ENCODE assay signal across 1 cellular context in the genomic region with DNA sequence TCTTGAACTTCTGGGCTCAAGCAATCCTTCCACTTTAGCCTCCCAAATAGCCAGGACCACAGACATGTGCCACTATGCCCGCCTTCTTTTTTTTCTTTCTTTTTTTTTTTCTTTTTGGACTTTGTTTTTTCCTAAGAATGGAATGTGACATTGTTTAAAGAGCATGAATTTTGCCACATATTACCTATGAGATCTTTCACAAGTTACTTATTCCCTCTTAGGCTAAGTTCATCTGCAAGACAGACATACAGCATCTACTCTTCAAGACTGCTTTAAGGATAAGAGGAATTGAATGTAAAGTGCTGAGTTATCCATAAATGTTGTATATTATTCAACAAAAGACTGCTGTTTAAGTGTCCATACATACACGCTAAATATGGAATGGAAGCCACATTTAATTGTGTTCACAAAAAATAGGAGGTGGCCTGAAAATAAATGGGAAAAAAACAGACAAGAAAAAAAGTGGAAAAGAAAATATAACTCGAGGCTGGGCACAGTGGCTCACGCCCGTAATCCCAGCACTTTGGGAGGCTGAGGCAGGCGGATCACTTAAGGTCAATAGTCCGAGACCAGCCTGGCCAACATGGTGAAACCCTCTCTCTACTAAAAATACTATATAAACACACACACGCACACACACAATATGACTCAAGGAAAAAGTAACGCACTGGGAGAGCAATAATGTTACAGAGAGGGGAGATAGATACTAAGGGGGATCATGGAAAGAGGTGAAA.
TF ChIP-seq lines count a peak whose summit lies in the region.

No MANE protein-coding gene starts in this region.

TF ChIP-seq in HepG2, 621 proteins besides CTCF, POLR2A, EP300 and RAD21 (continued from another document and continues in another):
- TF ChIP-seq, protein P1, sequence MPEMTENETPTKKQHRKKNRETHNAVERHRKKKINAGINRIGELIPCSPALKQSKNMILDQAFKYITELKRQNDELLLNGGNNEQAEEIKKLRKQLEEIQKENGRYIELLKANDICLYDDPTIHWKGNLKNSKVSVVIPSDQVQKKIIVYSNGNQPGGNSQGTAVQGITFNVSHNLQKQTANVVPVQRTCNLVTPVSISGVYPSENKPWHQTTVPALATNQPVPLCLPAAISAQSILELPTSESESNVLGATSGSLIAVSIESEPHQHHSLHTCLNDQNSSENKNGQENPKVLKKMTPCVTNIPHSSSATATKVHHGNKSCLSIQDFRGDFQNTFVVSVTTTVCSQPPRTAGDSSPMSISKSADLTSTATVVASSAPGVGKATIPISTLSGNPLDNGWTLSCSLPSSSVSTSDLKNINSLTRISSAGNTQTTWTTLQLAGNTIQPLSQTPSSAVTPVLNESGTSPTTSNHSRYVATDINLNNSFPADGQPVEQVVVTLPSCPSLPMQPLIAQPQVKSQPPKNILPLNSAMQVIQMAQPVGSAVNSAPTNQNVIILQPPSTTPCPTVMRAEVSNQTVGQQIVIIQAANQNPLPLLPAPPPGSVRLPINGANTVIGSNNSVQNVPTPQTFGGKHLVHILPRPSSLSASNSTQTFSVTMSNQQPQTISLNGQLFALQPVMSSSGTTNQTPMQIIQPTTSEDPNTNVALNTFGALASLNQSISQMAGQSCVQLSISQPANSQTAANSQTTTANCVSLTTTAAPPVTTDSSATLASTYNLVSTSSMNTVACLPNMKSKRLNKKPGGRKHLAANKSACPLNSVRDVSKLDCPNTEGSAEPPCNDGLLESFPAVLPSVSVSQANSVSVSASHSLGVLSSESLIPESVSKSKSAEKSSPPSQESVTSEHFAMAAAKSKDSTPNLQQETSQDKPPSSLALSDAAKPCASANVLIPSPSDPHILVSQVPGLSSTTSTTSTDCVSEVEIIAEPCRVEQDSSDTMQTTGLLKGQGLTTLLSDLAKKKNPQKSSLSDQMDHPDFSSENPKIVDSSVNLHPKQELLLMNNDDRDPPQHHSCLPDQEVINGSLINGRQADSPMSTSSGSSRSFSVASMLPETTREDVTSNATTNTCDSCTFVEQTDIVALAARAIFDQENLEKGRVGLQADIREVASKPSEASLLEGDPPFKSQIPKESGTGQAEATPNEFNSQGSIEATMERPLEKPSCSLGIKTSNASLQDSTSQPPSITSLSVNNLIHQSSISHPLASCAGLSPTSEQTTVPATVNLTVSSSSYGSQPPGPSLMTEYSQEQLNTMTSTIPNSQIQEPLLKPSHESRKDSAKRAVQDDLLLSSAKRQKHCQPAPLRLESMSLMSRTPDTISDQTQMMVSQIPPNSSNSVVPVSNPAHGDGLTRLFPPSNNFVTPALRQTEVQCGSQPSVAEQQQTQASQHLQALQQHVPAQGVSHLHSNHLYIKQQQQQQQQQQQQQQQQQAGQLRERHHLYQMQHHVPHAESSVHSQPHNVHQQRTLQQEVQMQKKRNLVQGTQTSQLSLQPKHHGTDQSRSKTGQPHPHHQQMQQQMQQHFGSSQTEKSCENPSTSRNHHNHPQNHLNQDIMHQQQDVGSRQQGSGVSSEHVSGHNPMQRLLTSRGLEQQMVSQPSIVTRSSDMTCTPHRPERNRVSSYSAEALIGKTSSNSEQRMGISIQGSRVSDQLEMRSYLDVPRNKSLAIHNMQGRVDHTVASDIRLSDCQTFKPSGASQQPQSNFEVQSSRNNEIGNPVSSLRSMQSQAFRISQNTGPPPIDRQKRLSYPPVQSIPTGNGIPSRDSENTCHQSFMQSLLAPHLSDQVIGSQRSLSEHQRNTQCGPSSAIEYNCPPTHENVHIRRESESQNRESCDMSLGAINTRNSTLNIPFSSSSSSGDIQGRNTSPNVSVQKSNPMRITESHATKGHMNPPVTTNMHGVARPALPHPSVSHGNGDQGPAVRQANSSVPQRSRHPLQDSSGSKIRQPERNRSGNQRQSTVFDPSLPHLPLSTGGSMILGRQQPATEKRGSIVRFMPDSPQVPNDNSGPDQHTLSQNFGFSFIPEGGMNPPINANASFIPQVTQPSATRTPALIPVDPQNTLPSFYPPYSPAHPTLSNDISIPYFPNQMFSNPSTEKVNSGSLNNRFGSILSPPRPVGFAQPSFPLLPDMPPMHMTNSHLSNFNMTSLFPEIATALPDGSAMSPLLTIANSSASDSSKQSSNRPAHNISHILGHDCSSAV (CRISPR knock-in tag; IDR thresholded peaks at IDR 0.05; ENCODE audit: borderline replicate concordance), result 0 out of 2 replicates have a peak, but pooled peaks have one; percentile 50
- TF ChIP-seq ZFP37 (CRISPR knock-in tag; IDR thresholded peaks at IDR 0.05; ENCODE audit: borderline replicate concordance), result no peak
- TF ChIP-seq TOE1 (CRISPR knock-in tag; IDR thresholded peaks at IDR 0.05), result no peak
- TF ChIP-seq EHMT2 (IDR thresholded peaks at IDR 0.05; ENCODE audit: borderline replicate concordance, low read depth, low read length), result no peak; the same call in 1 of the 2 replicates
- TF ChIP-seq POLR2G (IDR thresholded peaks at IDR 0.05; ENCODE audit: low read depth, low read length), result no peak
- no peak for TF ChIP-seq REPIN1 (CRISPR knock-in tag; IDR thresholded peaks at IDR 0.05; ENCODE audit: borderline replicate concordance, low read depth)
- no peak for TF ChIP-seq ZNF543 (CRISPR knock-in tag; IDR thresholded peaks at IDR 0.05)
- TF ChIP-seq ZNF7 (CRISPR knock-in tag; IDR thresholded peaks at IDR 0.05), result no peak
- TF ChIP-seq SMAD9 (CRISPR knock-in tag; IDR thresholded peaks at IDR 0.05), result no peak
- no peak for TF ChIP-seq TRIM24 (CRISPR knock-in tag; IDR thresholded peaks at IDR 0.05)
- TF ChIP-seq ZMYM2 (CRISPR knock-in tag; IDR thresholded peaks at IDR 0.05), result no peak
- no peak; the same call in 1 of the 2 replicates for TF ChIP-seq ZNF556 (CRISPR knock-in tag; IDR thresholded peaks at IDR 0.05; ENCODE audit: borderline replicate concordance)
- no peak for TF ChIP-seq MLLT10 (CRISPR knock-in tag; IDR thresholded peaks at IDR 0.05)
- no peak for TF ChIP-seq CEBPB (IDR thresholded peaks at IDR 0.05; ENCODE audit: borderline replicate concordance, low read depth, low read length)
- no peak for TF ChIP-seq ATRX (CRISPR knock-in tag; IDR thresholded peaks at IDR 0.05; ENCODE audit: borderline replicate concordance)
- no peak for TF ChIP-seq ZNF44 (CRISPR knock-in tag; IDR thresholded peaks at IDR 0.05)
- TF ChIP-seq, protein P2, sequence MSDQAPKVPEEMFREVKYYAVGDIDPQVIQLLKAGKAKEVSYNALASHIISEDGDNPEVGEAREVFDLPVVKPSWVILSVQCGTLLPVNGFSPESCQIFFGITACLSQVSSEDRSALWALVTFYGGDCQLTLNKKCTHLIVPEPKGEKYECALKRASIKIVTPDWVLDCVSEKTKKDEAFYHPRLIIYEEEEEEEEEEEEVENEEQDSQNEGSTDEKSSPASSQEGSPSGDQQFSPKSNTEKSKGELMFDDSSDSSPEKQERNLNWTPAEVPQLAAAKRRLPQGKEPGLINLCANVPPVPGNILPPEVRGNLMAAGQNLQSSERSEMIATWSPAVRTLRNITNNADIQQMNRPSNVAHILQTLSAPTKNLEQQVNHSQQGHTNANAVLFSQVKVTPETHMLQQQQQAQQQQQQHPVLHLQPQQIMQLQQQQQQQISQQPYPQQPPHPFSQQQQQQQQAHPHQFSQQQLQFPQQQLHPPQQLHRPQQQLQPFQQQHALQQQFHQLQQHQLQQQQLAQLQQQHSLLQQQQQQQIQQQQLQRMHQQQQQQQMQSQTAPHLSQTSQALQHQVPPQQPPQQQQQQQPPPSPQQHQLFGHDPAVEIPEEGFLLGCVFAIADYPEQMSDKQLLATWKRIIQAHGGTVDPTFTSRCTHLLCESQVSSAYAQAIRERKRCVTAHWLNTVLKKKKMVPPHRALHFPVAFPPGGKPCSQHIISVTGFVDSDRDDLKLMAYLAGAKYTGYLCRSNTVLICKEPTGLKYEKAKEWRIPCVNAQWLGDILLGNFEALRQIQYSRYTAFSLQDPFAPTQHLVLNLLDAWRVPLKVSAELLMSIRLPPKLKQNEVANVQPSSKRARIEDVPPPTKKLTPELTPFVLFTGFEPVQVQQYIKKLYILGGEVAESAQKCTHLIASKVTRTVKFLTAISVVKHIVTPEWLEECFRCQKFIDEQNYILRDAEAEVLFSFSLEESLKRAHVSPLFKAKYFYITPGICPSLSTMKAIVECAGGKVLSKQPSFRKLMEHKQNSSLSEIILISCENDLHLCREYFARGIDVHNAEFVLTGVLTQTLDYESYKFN (CRISPR knock-in tag; conservative IDR thresholded peaks at IDR 0.05), result peak; percentile 67
- TF ChIP-seq ZSCAN9 (CRISPR knock-in tag; IDR thresholded peaks at IDR 0.05; ENCODE audit: borderline replicate concordance), result no peak
- TF ChIP-seq ZNF572 (CRISPR knock-in tag; IDR thresholded peaks at IDR 0.05), result no peak
- no peak for TF ChIP-seq JUND (CRISPR knock-in tag; IDR thresholded peaks at IDR 0.05)
- TF ChIP-seq RFX1 (IDR thresholded peaks at IDR 0.05), result no peak
- no peak for TF ChIP-seq STAG1 (CRISPR knock-in tag; IDR thresholded peaks at IDR 0.05)
- TF ChIP-seq KDM6A (CRISPR knock-in tag; IDR thresholded peaks at IDR 0.05; ENCODE audit: low read depth), result peak; percentile 39; the same call in 1 of the 2 replicates
- TF ChIP-seq CBFB (CRISPR knock-in tag; IDR thresholded peaks at IDR 0.05), result no peak
- TF ChIP-seq ZSCAN12 (CRISPR knock-in tag; IDR thresholded peaks at IDR 0.05), result no peak
- TF ChIP-seq ZNF431 (CRISPR knock-in tag; IDR thresholded peaks at IDR 0.05; ENCODE audit: borderline replicate concordance, low read depth), result no peak
- no peak for TF ChIP-seq ZNF674 (CRISPR knock-in tag; IDR thresholded peaks at IDR 0.05; ENCODE audit: low read depth)
- TF ChIP-seq ZNF558 (CRISPR knock-in tag; IDR thresholded peaks at IDR 0.05; ENCODE audit: borderline replicate concordance), result no peak
- TF ChIP-seq, protein P3, sequence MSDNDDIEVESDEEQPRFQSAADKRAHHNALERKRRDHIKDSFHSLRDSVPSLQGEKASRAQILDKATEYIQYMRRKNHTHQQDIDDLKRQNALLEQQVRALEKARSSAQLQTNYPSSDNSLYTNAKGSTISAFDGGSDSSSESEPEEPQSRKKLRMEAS (IDR thresholded peaks at IDR 0.05), result no peak; the same call in 1 of the 2 replicates
- no peak for TF ChIP-seq ZNF205 (CRISPR knock-in tag; IDR thresholded peaks at IDR 0.05)
- TF ChIP-seq, protein P4, sequence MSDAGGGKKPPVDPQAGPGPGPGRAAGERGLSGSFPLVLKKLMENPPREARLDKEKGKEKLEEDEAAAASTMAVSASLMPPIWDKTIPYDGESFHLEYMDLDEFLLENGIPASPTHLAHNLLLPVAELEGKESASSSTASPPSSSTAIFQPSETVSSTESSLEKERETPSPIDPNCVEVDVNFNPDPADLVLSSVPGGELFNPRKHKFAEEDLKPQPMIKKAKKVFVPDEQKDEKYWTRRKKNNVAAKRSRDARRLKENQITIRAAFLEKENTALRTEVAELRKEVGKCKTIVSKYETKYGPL (CRISPR knock-in tag; IDR thresholded peaks at IDR 0.05), result no peak
- peak; percentile 62; the same call in 1 of the 2 replicates for TF ChIP-seq ZNF614 (CRISPR knock-in tag; IDR thresholded peaks at IDR 0.05; ENCODE audit: borderline replicate concordance)
- TF ChIP-seq ZNF678 (CRISPR knock-in tag; IDR thresholded peaks at IDR 0.05), result no peak
- TF ChIP-seq, protein P5, sequence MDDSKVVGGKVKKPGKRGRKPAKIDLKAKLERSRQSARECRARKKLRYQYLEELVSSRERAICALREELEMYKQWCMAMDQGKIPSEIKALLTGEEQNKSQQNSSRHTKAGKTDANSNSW (CRISPR knock-in tag; IDR thresholded peaks at IDR 0.05; ENCODE audit: borderline replicate concordance), result no peak
- TF ChIP-seq ZNF253 (CRISPR knock-in tag; IDR thresholded peaks at IDR 0.05; ENCODE audit: borderline replicate concordance), result no peak
- TF ChIP-seq ZNF766 (CRISPR knock-in tag; IDR thresholded peaks at IDR 0.05; ENCODE audit: borderline replicate concordance), result no peak
- TF ChIP-seq NFIB (CRISPR knock-in tag; IDR thresholded peaks at IDR 0.05; ENCODE audit: borderline replicate concordance), result no peak
- no peak for TF ChIP-seq ZNF12 (CRISPR knock-in tag; IDR thresholded peaks at IDR 0.05)
- TF ChIP-seq SYNCRIP (IDR thresholded peaks at IDR 0.05; ENCODE audit: insufficient read depth, low read depth, low read length), result no peak
- TF ChIP-seq, protein P6, sequence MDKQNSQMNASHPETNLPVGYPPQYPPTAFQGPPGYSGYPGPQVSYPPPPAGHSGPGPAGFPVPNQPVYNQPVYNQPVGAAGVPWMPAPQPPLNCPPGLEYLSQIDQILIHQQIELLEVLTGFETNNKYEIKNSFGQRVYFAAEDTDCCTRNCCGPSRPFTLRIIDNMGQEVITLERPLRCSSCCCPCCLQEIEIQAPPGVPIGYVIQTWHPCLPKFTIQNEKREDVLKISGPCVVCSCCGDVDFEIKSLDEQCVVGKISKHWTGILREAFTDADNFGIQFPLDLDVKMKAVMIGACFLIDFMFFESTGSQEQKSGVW (CRISPR knock-in tag; IDR thresholded peaks at IDR 0.05; ENCODE audit: borderline replicate concordance), result no peak
- TF ChIP-seq, protein P7, sequence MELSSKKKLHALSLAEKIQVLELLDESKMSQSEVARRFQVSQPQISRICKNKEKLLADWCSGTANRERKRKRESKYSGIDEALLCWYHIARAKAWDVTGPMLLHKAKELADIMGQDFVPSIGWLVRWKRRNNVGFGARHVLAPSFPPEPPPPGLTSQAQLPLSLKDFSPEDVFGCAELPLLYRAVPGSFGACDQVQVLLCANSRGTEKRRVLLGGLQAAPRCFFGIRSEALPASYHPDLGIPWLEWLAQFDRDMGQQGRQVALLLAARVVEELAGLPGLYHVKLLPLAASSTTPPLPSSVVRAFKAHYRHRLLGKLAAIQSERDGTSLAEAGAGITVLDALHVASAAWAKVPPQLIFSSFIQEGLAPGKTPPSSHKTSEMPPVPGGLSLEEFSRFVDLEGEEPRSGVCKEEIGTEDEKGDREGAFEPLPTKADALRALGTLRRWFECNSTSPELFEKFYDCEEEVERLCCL (CRISPR knock-in tag; IDR thresholded peaks at IDR 0.05; ENCODE audit: borderline replicate concordance), result no peak
- TF ChIP-seq ZSCAN21 (CRISPR knock-in tag; IDR thresholded peaks at IDR 0.05; ENCODE audit: borderline replicate concordance), result no peak
- no peak for TF ChIP-seq SPEN (CRISPR knock-in tag; IDR thresholded peaks at IDR 0.05; ENCODE audit: low read depth)
- no peak for TF ChIP-seq EEA1 (CRISPR knock-in tag; IDR thresholded peaks at IDR 0.05; ENCODE audit: borderline replicate concordance)
- TF ChIP-seq ZNF207 (IDR thresholded peaks at IDR 0.05; ENCODE audit: borderline replicate concordance), result no peak
- no peak for TF ChIP-seq ARNT2 (CRISPR knock-in tag; IDR thresholded peaks at IDR 0.05; ENCODE audit: low read depth)
- TF ChIP-seq RARA (CRISPR knock-in tag; IDR thresholded peaks at IDR 0.05), result peak; percentile 25; the same call in 1 of the 2 replicates
- TF ChIP-seq SNAI1 (CRISPR knock-in tag; IDR thresholded peaks at IDR 0.05; ENCODE audit: borderline replicate concordance), result no peak
- no peak for TF ChIP-seq ZNF354B (CRISPR knock-in tag; IDR thresholded peaks at IDR 0.05)
- TF ChIP-seq, protein P8, sequence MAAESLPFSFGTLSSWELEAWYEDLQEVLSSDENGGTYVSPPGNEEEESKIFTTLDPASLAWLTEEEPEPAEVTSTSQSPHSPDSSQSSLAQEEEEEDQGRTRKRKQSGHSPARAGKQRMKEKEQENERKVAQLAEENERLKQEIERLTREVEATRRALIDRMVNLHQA (CRISPR knock-in tag; IDR thresholded peaks at IDR 0.05), result no peak
